31 cellular contexts compared by ENCODE assay signal in genomic region chr4:76582074-76582816, GRCh38.
DNase-seq lines count a peak whose midpoint lies in the region; ATAC-seq, FAIRE-seq and TF ChIP-seq lines count a peak whose summit lies in the region.
"Had no signal": no experiment of that assay in that cellular context is flagged by ENCODE, and none has a peak within 500 bp of the region (broad histone marks: within the 10 kb centered on the region; RNA-seq: fewer than 3 reads in every experiment).

No MANE protein-coding gene starts in this region.

- no peak overlapping the region for H2BK20ac ChIP-seq in IMR-90 (ENCODE audit: low read depth, low read length)

- no peak overlapping the region for H2AK9ac ChIP-seq in IMR-90 (replicated peaks; ENCODE audit: low read depth, low read length, poor library complexity)

- H3K36me3 Mint-ChIP-seq in nephron progenitor cell (ENCODE audit: low read depth): no peaks in the 10 kb centered on the region
- no peaks in the 10 kb centered on the region for H3K36me3 Mint-ChIP-seq in naive thymus-derived CD8-positive, alpha-beta T cell
- H3K36me3 Mint-ChIP-seq: activated naive CD8-positive, alpha-beta T cell treated with anti-CD3 and anti-CD28 coated beads, Interleukin-2, amount 10 ng/mL, durations not matched to agents 7 days and 5 days; immature natural killer cell had no signal

- no peak overlapping the region for H3K56ac ChIP-seq in IMR-90 (ENCODE audit: extremely low read depth, insufficient read depth, low read length)

- peaks cover 7% of the 10 kb centered on the region for H3K4me1 ChIP-seq in IMR-90 (ENCODE audit: control insufficient read depth, insufficient read depth, low read length)
- H3K4me1 ChIP-seq: psoas muscle, testis had no signal

- H3K4me1 Mint-ChIP-seq in nephron progenitor cell: peaks cover 70% of the 10 kb centered on the region
- peaks cover 4 to 10% (median 8%) of the 10 kb centered on the region in 4 donors for H3K4me1 Mint-ChIP-seq in naive thymus-derived CD8-positive, alpha-beta T cell

- WGBS in IMR-90 (ENCODE audit: extremely low coverage in 2 of 2, insufficient read length in 1 of 2), 2 experiments: no CpG with 5 or more reads among the region's 2 CpGs

- no peaks in the 10 kb centered on the region for H3K27me3 ChIP-seq in BJ (ENCODE audit: control insufficient read depth, insufficient read depth, low read length)
- H3K27me3 ChIP-seq in IMR-90 (ENCODE audit: control insufficient read depth, insufficient read depth, low read length): no peaks in the 10 kb centered on the region
- H3K27me3 ChIP-seq: testis had no signal

- H4K91ac ChIP-seq in IMR-90 (ENCODE audit: insufficient read depth, low read depth, low read length): peak overlapping the region; percentile 40; the same call in 1 of the 2 replicates

- H3K79me1 ChIP-seq in IMR-90 (ENCODE audit: low read depth in 1 of 2, low read length in 2 of 2): no peaks in the 10 kb centered on the region

- no peak overlapping the region for H3K4me3 Mint-ChIP-seq in nephron progenitor cell
- H3K4me3 Mint-ChIP-seq in naive thymus-derived CD8-positive, alpha-beta T cell: no peak overlapping the region
- H3K4me3 Mint-ChIP-seq: activated naive CD8-positive, alpha-beta T cell treated with anti-CD3 and anti-CD28 coated beads, Interleukin-2, amount 10 ng/mL, durations not matched to agents 7 days and 5 days; dendritic cell treated with granulocyte-macrophage colony-stimulating factor and Interleukin-4, amounts not matched to agents 40 ng/mL and 50 ng/mL, for 4 days; endodermal cell; immature natural killer cell had no signal

- no peak overlapping the region; the same call in 2 of the 3 replicates for H2BK15ac ChIP-seq in IMR-90 (ENCODE audit: low read depth, low read length)

- no peak overlapping the region for H2BK120ac ChIP-seq in IMR-90 (ENCODE audit: low read depth, low read length)

- H3K9me3 Mint-ChIP-seq in nephron progenitor cell: no peaks in the 10 kb centered on the region
- H3K9me3 Mint-ChIP-seq in naive thymus-derived CD8-positive, alpha-beta T cell: no peaks in the 10 kb centered on the region
- H3K9me3 Mint-ChIP-seq: activated naive CD8-positive, alpha-beta T cell treated with anti-CD3 and anti-CD28 coated beads, Interleukin-2, amount 10 ng/mL, durations not matched to agents 7 days and 5 days; dendritic cell treated with granulocyte-macrophage colony-stimulating factor and Interleukin-4, amounts not matched to agents 40 ng/mL and 50 ng/mL, for 4 days; endodermal cell; immature natural killer cell had no signal

- in situ Hi-C loops in IMR-90 (cut with MboI; ENCODE audit: low sequenced_read_pairs): no loop called here

- H3K4ac ChIP-seq in IMR-90 (ENCODE audit: low read depth, low read length): peak overlapping the region; percentile 23; the same call in 1 of the 2 replicates

- H3K9ac ChIP-seq in IMR-90 (ENCODE audit: low read depth, low read length): no peak overlapping the region
- H3K9ac ChIP-seq: BLaER1 treated with 17β-estradiol and CSF1 and Interleukin-3, amounts not matched to agents 10 nM and 100 nM had no signal

- H3K9me1 ChIP-seq in IMR-90 (ENCODE audit: insufficient read depth, low read length): peaks cover 8% of the 10 kb centered on the region; the same call in 1 of the 2 replicates

- BruUV-seq in IMR-90 (replicated peaks; lab: Mats Ljungman, UMichigan): no TSS peak

- H3K27ac ChIP-seq in IMR-90 (ENCODE audit: insufficient read depth, low read length): no peak overlapping the region
- H3K27ac ChIP-seq: BLaER1 treated with 17β-estradiol and CSF1 and Interleukin-3, amounts not matched to agents 10 nM and 100 nM; left lung; psoas muscle; testis; WERI-Rb-1 had no signal

- no peak overlapping the region for H4K5ac ChIP-seq in IMR-90 (ENCODE audit: low read depth, low read length)

- no peaks in the 10 kb centered on the region for H3K9me3 ChIP-seq in IMR-90 (ENCODE audit: control insufficient read depth, insufficient read depth, low read length)
- H3K9me3 ChIP-seq: Caco-2, left lung, psoas muscle, testis had no signal

- no peak overlapping the region for H3K18ac ChIP-seq in IMR-90 (ENCODE audit: low read depth, low read length)

- H3K4me2 ChIP-seq in IMR-90 (ENCODE audit: low read depth, low read length): no peak overlapping the region
- H3K4me2 ChIP-seq: BLaER1 treated with 17β-estradiol and CSF1 and Interleukin-3, amounts not matched to agents 10 nM and 100 nM had no signal

- peak; percentile 64 for DNase-seq in BJ (ENCODE audit: low read depth)
- no peak for DNase-seq in IMR-90
- no peak for DNase-seq in nephron progenitor cell
- DNase-seq in NCI-H146 (lab: John Stamatoyannopoulos, UW): no peak
- no peak for DNase-seq in urothelium cell line (ENCODE audit: low spot score)
- DNase-seq in naive thymus-derived CD8-positive, alpha-beta T cell: no peak
- DNase-seq: ACHN; activated CD4-positive, alpha-beta T cell treated with anti-CD3 and anti-CD28 coated beads for 48 hours; activated CD8-positive, alpha-beta memory T cell treated with anti-CD3 and anti-CD28 coated beads for 24 hours; activated gamma-delta T cell; activated naive CD8-positive, alpha-beta T cell treated with anti-CD3 and anti-CD28 coated beads, Interleukin-2, amount 10 ng/mL, durations not matched to agents 7 days and 5 days; Caco-2; central memory CD4-positive, alpha-beta T cell; endodermal cell; HCEC 1CT; hypothalamus; immature natural killer cell; Kasumi-1; left lung; mesenchymal stem cell; MV-4-11; NCI-H187; nucleus accumbens; psoas muscle; stimulated activated naive CD8-positive, alpha-beta T cell treated with anti-CD3 and anti-CD28 coated beads, Interleukin-15, Interleukin-2, amounts not matched to agents 100 U/mL and 50 U/mL, for 24 hours; testis; WERI-Rb-1 had no signal

- H2AFZ ChIP-seq in IMR-90 (replicated peaks; ENCODE audit: low read length, poor library complexity): no peak overlapping the region

- TF ChIP-seq CTCF in BJ (IDR thresholded peaks at IDR 0.05; ENCODE audit: insufficient read depth, low read depth, low read length) (no peak), IMR-90 (conservative IDR thresholded peaks at IDR 0.05; ENCODE audit: low read depth, low read length) (no peak), nephron progenitor cell (IDR thresholded peaks at IDR 0.05) (no peak)

- H3K27ac Mint-ChIP-seq in nephron progenitor cell: peak overlapping the region; percentile 90
- H3K27ac Mint-ChIP-seq in naive thymus-derived CD8-positive, alpha-beta T cell: no peak overlapping the region
- H3K27ac Mint-ChIP-seq: activated naive CD8-positive, alpha-beta T cell treated with anti-CD3 and anti-CD28 coated beads, Interleukin-2, amount 10 ng/mL, durations not matched to agents 7 days and 5 days; dendritic cell treated with granulocyte-macrophage colony-stimulating factor and Interleukin-4, amounts not matched to agents 40 ng/mL and 50 ng/mL, for 4 days; endodermal cell; immature natural killer cell had no signal

- H3K27me3 Mint-ChIP-seq in nephron progenitor cell (ENCODE audit: low read depth, poor library complexity): peaks cover 3% of the 10 kb centered on the region
- H3K27me3 Mint-ChIP-seq in naive thymus-derived CD8-positive, alpha-beta T cell: peaks cover 17 to 61% (median 44%) of the 10 kb centered on the region in 5 donors

- H2BK5ac ChIP-seq in IMR-90 (ENCODE audit: low read depth, low read length, poor library complexity, severe bottlenecking): no peak overlapping the region

- no peaks in the 10 kb centered on the region for H4K20me1 ChIP-seq in IMR-90 (ENCODE audit: insufficient read depth, low read length)
- H4K20me1 ChIP-seq: BLaER1 treated with 17β-estradiol and CSF1 and Interleukin-3, amounts not matched to agents 10 nM and 100 nM had no signal

- peak overlapping the region; percentile 66; the same call in 1 of the 2 replicates for H2AK5ac ChIP-seq in IMR-90 (ENCODE audit: low read depth, low read length)

- peak overlapping the region; percentile 35; the same call in 1 of the 2 replicates for H3K23ac ChIP-seq in IMR-90 (ENCODE audit: low read depth, low read length)

- H3K4me3 ChIP-seq in BJ (ENCODE audit: low read depth, low read length): no peak overlapping the region
- H3K4me3 ChIP-seq in IMR-90 (ENCODE audit: insufficient read depth, low read depth, low read length): no peak overlapping the region
- H3K4me3 ChIP-seq: BLaER1 treated with 17β-estradiol and CSF1 and Interleukin-3, amounts not matched to agents 10 nM and 100 nM; left lung; psoas muscle; testis had no signal

- H4K8ac ChIP-seq in IMR-90 (ENCODE audit: low read depth in 2 of 2, low read length in 2 of 2): no peak overlapping the region; a peak in 1 of 4 replicates

- TF ChIP-seq POLR2A in IMR-90 (IDR thresholded peaks at IDR 0.05; ENCODE audit: low read depth, low read length): no peak

- CTCF ChIA-PET in BJ (lab: Yijun Ruan, JAX) (interaction anchor here (0.9 to 2.4 kb wide), 2 partner anchors 10 to 67 kb away, joined by 3 to 7 read pairs; no protein-coding TSS in a partner anchor), IMR-90 (lab: Yijun Ruan, JAX) (interaction anchor here (0.6 kb wide), 1 partner anchor 23 kb away, joined by 4 read pairs; no protein-coding TSS in a partner anchor)

- no peaks in the 10 kb centered on the region for H3K36me3 ChIP-seq in BJ (ENCODE audit: control insufficient read depth, insufficient read depth, low read length)
- H3K36me3 ChIP-seq in IMR-90 (ENCODE audit: control insufficient read depth, insufficient read depth, low read length): no peaks in the 10 kb centered on the region
- H3K36me3 ChIP-seq: BLaER1 treated with 17β-estradiol and CSF1 and Interleukin-3, amounts not matched to agents 10 nM and 100 nM; left lung; WERI-Rb-1 had no signal

- dilution Hi-C loops in IMR-90 (cut with HindIII; ENCODE audit: low sequenced_read_pairs, unreplicated experiment): no loop called here

- POLR2A ChIA-PET in BJ (lab: Charles Lee): no interaction called here
- POLR2A ChIA-PET in IMR-90 (lab: Charles Lee; ENCODE audit: unreplicated experiment): no interaction called here
- POLR2A ChIA-PET in naive thymus-derived CD8-positive, alpha-beta T cell (lab: Charles Lee): no interaction called here

- no peak for TF ChIP-seq RAD21 in IMR-90 (IDR thresholded peaks at IDR 0.05; ENCODE audit: low read length)

- ATAC-seq in IMR-90 (ENCODE audit: low read depth) (no peak), SK-N-SH treated with all-trans-retinoic acid at 6 μM for 48 hours (peak; percentile 55)
- ATAC-seq in naive thymus-derived CD8-positive, alpha-beta T cell: no peak
- ATAC-seq: HepG2; left lung; psoas muscle; stimulated activated naive CD8-positive, alpha-beta T cell treated with anti-CD3 and anti-CD28 coated beads, Interleukin-15, Interleukin-2, amounts not matched to agents 100 U/mL and 50 U/mL, for 24 hours had no signal

- H3K14ac ChIP-seq in IMR-90 (replicated peaks; ENCODE audit: low read depth, low read length): peak overlapping the region; percentile 40; the same call in 1 of the 2 replicates

- FAIRE-seq in urothelium cell line (lab: Jason Lieb, UNC): no peak
- FAIRE-seq: HepG2 had no signal

- intact Hi-C loops in IMR-90 (cut with micrococcal nuclease): no loop called here

TF ChIP-seq in IMR-90, 13 proteins besides CTCF, POLR2A, EP300 and RAD21 (continues in another document):
- TF ChIP-seq CEBPB (IDR thresholded peaks at IDR 0.05; ENCODE audit: low read depth, low read length): no peak
- TF ChIP-seq SMC3 (IDR thresholded peaks at IDR 0.05; ENCODE audit: low read depth, low read length): no peak

TF ChIP-seq in SK-N-SH treated with all-trans-retinoic acid at 6 μM for 48 hours, 23 proteins besides CTCF, POLR2A, EP300 and RAD21 (continues in another document):
- TF ChIP-seq ESRRG (CRISPR knock-in tag; IDR thresholded peaks at IDR 0.05) (no peak), ZFP3 (CRISPR knock-in tag; IDR thresholded peaks at IDR 0.05) (no peak), TOX (CRISPR knock-in tag; IDR thresholded peaks at IDR 0.05; ENCODE audit: borderline replicate concordance) (no peak)
